ENCODE assay signal across 20 cellular contexts in the genomic region with DNA sequence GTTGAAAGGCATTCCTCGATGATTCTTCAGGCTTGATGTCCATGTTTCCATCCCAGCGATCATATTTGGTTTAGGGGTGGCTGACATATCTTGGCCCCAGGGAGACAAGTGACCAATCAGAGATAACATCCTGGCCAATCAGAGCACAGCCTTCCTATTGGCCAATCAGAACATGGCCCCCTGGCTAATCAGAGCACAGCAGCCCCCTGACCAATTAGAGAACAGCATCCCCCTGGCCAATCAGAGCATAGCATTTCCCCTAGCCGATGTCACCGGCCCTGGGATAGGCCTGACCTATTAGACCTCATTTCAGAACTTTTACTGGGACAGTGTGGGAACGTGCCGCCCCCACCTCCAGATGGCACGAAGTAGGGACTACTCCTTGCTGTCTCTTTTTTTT.
DNase-seq lines count a peak whose midpoint lies in the region; ATAC-seq, FAIRE-seq and TF ChIP-seq lines count a peak whose summit lies in the region.
"Had no signal": no experiment of that assay in that cellular context is flagged by ENCODE, and none has a peak within 500 bp of the region (broad histone marks: within the 10 kb centered on the region; RNA-seq: fewer than 3 reads in every experiment).

No MANE protein-coding gene starts in this region.

- RAD21 ChIA-PET in HCT116 (lab: Charles Lee; ENCODE audit: low non-redundant PET in 1 of 2, low total read pairs in 2 of 2, uncharacterized antibody in 2 of 2, unreplicated experiment in 2 of 2): no interaction called here

- no peak overlapping the region for H3K4me2 ChIP-seq in HCT116 (ENCODE audit: low read length)
- H3K4me2 ChIP-seq in K562 (ENCODE audit: insufficient read depth, low read length): no peak overlapping the region
- H3K4me2 ChIP-seq: BLaER1 had no signal

- intact Hi-C loops in HCT116 (cut with micrococcal nuclease): no loop called here
- intact Hi-C loops in K562 (cut with micrococcal nuclease): no loop called here
- intact Hi-C loops in posterior vena cava (cut with DNase I): no loop called here

- TF ChIP-seq EP300 in K562 (IDR thresholded peaks at IDR 0.05; ENCODE audit: low read length): no peak

- no TSS peak for BruUV-seq in HCT116 (replicated peaks; lab: Mats Ljungman, UMichigan)
- no TSS peak for BruUV-seq in K562 (replicated peaks; lab: Mats Ljungman, UMichigan)

- ATAC-seq in HCT116 (peak; percentile 78), K562 (peak; percentile 97)
- ATAC-seq: Panc1 had no signal

- CTCF ChIA-PET in HCT116 (lab: Charles Lee): no interaction called here
- CTCF ChIA-PET in K562 (lab: Yijun Ruan, JAX; ENCODE audit: low intra/inter-chr PET ratio): no interaction called here

- H3K79me2 ChIP-seq in HCT116 (ENCODE audit: insufficient read depth, low read length): no peaks in the 10 kb centered on the region
- H3K79me2 ChIP-seq in K562 (ENCODE audit: control insufficient read depth, insufficient read depth, low read length): no peaks in the 10 kb centered on the region

- H3K9me3 ChIP-seq in HCT116 (ENCODE audit: control insufficient read depth in 1 of 2, insufficient read depth in 1 of 2, low read depth in 1 of 2, low read length in 2 of 2) (no peaks in the 10 kb centered on the region), MG63 (no peaks in the 10 kb centered on the region; the same call in 1 of the 2 replicates), K562 (replicated peaks; ENCODE audit: control insufficient read depth, insufficient read depth, low read depth, low read length) (no peaks in the 10 kb centered on the region)
- H3K9me3 ChIP-seq: BLaER1 had no signal

- no peaks in the 10 kb centered on the region for H3K36me3 ChIP-seq in HCT116 (ENCODE audit: control insufficient read depth in 1 of 2, insufficient read depth in 2 of 2, low read length in 2 of 2)
- H3K36me3 ChIP-seq in MG63: no peaks in the 10 kb centered on the region
- no peaks in the 10 kb centered on the region for H3K36me3 ChIP-seq in K562 (ENCODE audit: control insufficient read depth, insufficient read depth, low read length)
- H3K36me3 ChIP-seq: BLaER1 had no signal

- H2AFZ ChIP-seq in HCT116 (ENCODE audit: low read depth, low read length, poor library complexity, severe bottlenecking) (no peak overlapping the region), K562 (ENCODE audit: low read depth, low read length) (no peak overlapping the region)

- H3K9me1 ChIP-seq in K562 (ENCODE audit: control insufficient read depth, insufficient read depth, low read length): no peaks in the 10 kb centered on the region

- H3K4me1 ChIP-seq in HCT116 (ENCODE audit: control insufficient read depth in 1 of 2, insufficient read depth in 2 of 2, low read length in 2 of 2) (no peaks in the 10 kb centered on the region), K562 (replicated peaks in 1 of 2; ENCODE audit: control insufficient read depth in 2 of 2, insufficient read depth in 2 of 2, low read length in 2 of 2) (no peaks in the 10 kb centered on the region)

- H3K9ac ChIP-seq in HCT116 (ENCODE audit: low read length): no peak overlapping the region
- H3K9ac ChIP-seq in K562 (ENCODE audit: insufficient read depth in 1 of 2, low read depth in 2 of 2, low read length in 2 of 2): no peak overlapping the region
- H3K9ac ChIP-seq: BLaER1 had no signal

- H3K9me2 ChIP-seq in HCT116 (ENCODE audit: insufficient read depth): no peaks in the 10 kb centered on the region

- TF ChIP-seq CTCF in HCT116 (IDR thresholded peaks at IDR 0.05 in 2 of 3, conservative IDR thresholded peaks at IDR 0.05 in 1 of 3; ENCODE audit: borderline replicate concordance in 1 of 3, insufficient read depth in 1 of 3, low read depth in 2 of 3, low read length in 2 of 3) (no peak), K562 (IDR thresholded peaks at IDR 0.05 in 2 of 3, conservative IDR thresholded peaks at IDR 0.05 in 1 of 3; ENCODE audit: insufficient read depth in 2 of 3, low read depth in 1 of 3, low read length in 3 of 3) (no peak)

- FAIRE-seq in K562 (lab: Jason Lieb, UNC): no peak

- H4K20me1 ChIP-seq in HCT116 (ENCODE audit: insufficient read depth) (no peaks in the 10 kb centered on the region), K562 (replicated peaks; ENCODE audit: control insufficient read depth, insufficient read depth, low read length) (no peaks in the 10 kb centered on the region)
- H4K20me1 ChIP-seq: BLaER1 had no signal

- in situ Hi-C loops in K562 (cut with MboI): no loop called here

- H3K4me3 ChIP-seq in HCT116 (replicated peaks in 1 of 2; ENCODE audit: low read depth in 1 of 2, low read length in 2 of 2): no peak overlapping the region
- H3K4me3 ChIP-seq in MG63: no peak overlapping the region
- no peak overlapping the region for H3K4me3 ChIP-seq in K562
- H3K4me3 ChIP-seq: BLaER1 had no signal

- H3K27me3 ChIP-seq in HCT116 (ENCODE audit: insufficient read depth, low read length) (peaks cover 65% of the 10 kb centered on the region), MG63 (peaks cover 10% of the 10 kb centered on the region; the same call in 1 of the 2 replicates), K562 (ENCODE audit: control insufficient read depth in 2 of 2, insufficient read depth in 2 of 2, low read length in 2 of 2) (peaks cover 16 to 53% of the 10 kb centered on the region in 2 experiments; a peak in 4 of 5 replicates)
- H3K27me3 ChIP-seq: BLaER1 had no signal

- POLR2A ChIA-PET in HCT116 (lab: Charles Lee): no interaction called here
- POLR2A ChIA-PET in K562 (lab: Yijun Ruan, JAX): no interaction called here

- no peak for TF ChIP-seq RAD21 in HCT116 (IDR thresholded peaks at IDR 0.05; ENCODE audit: low read depth)
- no peak for TF ChIP-seq RAD21 in K562 (CRISPR knock-in tag; conservative IDR thresholded peaks at IDR 0.05 in 1 of 2, IDR thresholded peaks at IDR 0.05 in 1 of 2)

- TF ChIP-seq POLR2A in HCT116 (IDR thresholded peaks at IDR 0.05; ENCODE audit: borderline replicate concordance, extremely low read depth, insufficient read depth, insufficient read length): no peak
- TF ChIP-seq POLR2A in K562 (conservative IDR thresholded peaks at IDR 0.05): no peak

- DNase-seq in HCT116 (ENCODE audit: low read depth, low spot score): no peak
- peak; percentile 8 for DNase-seq in MG63
- DNase-seq in K562 (ENCODE audit: extremely low read depth in 1 of 4, low spot score in 3 of 4): peak; percentile 12 to 77 (median 33)
- peak; percentile 54 for DNase-seq in posterior vena cava (ENCODE audit: low spot score)
- DNase-seq in Kasumi-1 (lab: John Stamatoyannopoulos, UW): no peak
- DNase-seq in activated naive CD4-positive, alpha-beta T cell treated with Interleukin-2 at 50 U/mL for 16 hours: no peak
- no peak for DNase-seq in HPDE6-E6E7 (ENCODE audit: extremely low spot score)
- no peak for DNase-seq in NCI-H1092 (lab: John Stamatoyannopoulos, UW)
- DNase-seq: ACHN; CD4-positive, alpha-beta T cell; COR-L47; DMS79; HCEC 1CT; KG1; NCI-H1048; NCI-H1436; NCI-H1930; NCI-H748 treated with DMSO at 0.1 percent for 48 hours had no signal

- H3K27ac ChIP-seq in HCT116 (ENCODE audit: low read depth, low read length) (no peak overlapping the region), K562 (ENCODE audit: extremely low read depth, low read depth, low read length) (no peak overlapping the region)
- H3K27ac ChIP-seq: BLaER1 had no signal

- WGBS in K562 (ENCODE audit: insufficient coverage, low coverage, missing lambda C conversion rate): 12% methylated on average over 7 of the region's 7 CpGs

TF ChIP-seq in HCT116, 20 proteins besides CTCF, POLR2A, EP300 and RAD21 (continues in another document):
- TF ChIP-seq CEBPB (IDR thresholded peaks at IDR 0.05; ENCODE audit: low read depth) (no peak), ZNF274 (IDR thresholded peaks at IDR 0.05; ENCODE audit: low read depth, low read length) (no peak), CBX3 (IDR thresholded peaks at IDR 0.05; ENCODE audit: low read depth) (no peak)

TF ChIP-seq in K562, 482 proteins besides CTCF, POLR2A, EP300 and RAD21:
- TF ChIP-seq NFYB (IDR thresholded peaks at IDR 0.05; ENCODE audit: extremely low read depth, insufficient read length) (peak; percentile 68), NFXL1 (CRISPR knock-in tag; IDR thresholded peaks at IDR 0.05) (no peak), ASH1L (IDR thresholded peaks at IDR 0.05; ENCODE audit: borderline replicate concordance, low read depth, partially characterized antibody) (peak; percentile 64), TEAD2 (tag; IDR thresholded peaks at IDR 0.05) (no peak), RBM25 (IDR thresholded peaks at IDR 0.05; ENCODE audit: low read depth, low read length, severe bottlenecking) (peak; percentile 10), ZNF668 (CRISPR knock-in tag; IDR thresholded peaks at IDR 0.05) (no peak)

Comparison
In these comparisons a context has a peak if more than half of its experiments do, and no peak if none do; other contexts are left out.
1. DNase-seq: peak in MG63 (single experiment), K562 (4 of 4) and posterior vena cava (single experiment); none in HCT116 (single experiment), Kasumi-1 (0 of 2), activated naive CD4-positive, alpha-beta T cell treated with Interleukin-2 at 50 U/mL for 16 hours (single experiment), HPDE6-E6E7 (single experiment) and NCI-H1092 (single experiment).